Comparison of ENCODE assay signal across 1 cellular context in the genomic region with DNA sequence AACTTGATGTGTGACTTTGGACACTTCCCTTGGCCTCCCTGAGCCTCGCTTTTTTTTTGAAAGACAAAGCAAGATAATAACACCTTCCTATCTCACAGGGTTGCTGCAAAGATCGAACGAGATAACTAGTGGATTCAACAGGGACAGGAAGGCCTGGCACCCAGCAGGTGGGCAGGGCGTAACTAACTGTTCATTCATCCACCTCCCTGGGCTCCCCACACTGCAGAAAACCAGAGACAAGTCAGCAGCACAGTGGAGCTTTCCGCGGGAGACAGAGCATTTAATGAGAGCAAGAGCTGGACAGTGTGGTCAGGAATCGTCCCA.
A peak's percentile ranks its signal among the peaks of the same experiment; 100 is the strongest.
TF ChIP-seq lines count a peak whose summit lies in the region.

No MANE protein-coding gene starts in this region.

TF ChIP-seq in HepG2, 621 proteins besides CTCF, POLR2A, EP300 and RAD21 (continues in another document):
- TF ChIP-seq SSRP1 (CRISPR knock-in tag; IDR thresholded peaks at IDR 0.05) (no peak), DBP (CRISPR knock-in tag; IDR thresholded peaks at IDR 0.05; ENCODE audit: not compliant biosample characterization) (no peak), ZSCAN22 (CRISPR knock-in tag; IDR thresholded peaks at IDR 0.05) (no peak), ZNF335 (CRISPR knock-in tag; IDR thresholded peaks at IDR 0.05) (no peak; the same call in 1 of the 2 replicates), NFRKB (IDR thresholded peaks at IDR 0.05) (no peak), ELF1 (CRISPR knock-in tag; IDR thresholded peaks at IDR 0.05) (no peak), ZSCAN21 (CRISPR knock-in tag; IDR thresholded peaks at IDR 0.05; ENCODE audit: borderline replicate concordance) (no peak), ZNF691 (CRISPR knock-in tag; IDR thresholded peaks at IDR 0.05; ENCODE audit: borderline replicate concordance, low read depth) (peak; percentile 64; the same call in 1 of the 2 replicates), ZSCAN12 (CRISPR knock-in tag; IDR thresholded peaks at IDR 0.05) (no peak), MZF1 (CRISPR knock-in tag; IDR thresholded peaks at IDR 0.05; ENCODE audit: borderline replicate concordance) (no peak), ZNF83 (CRISPR knock-in tag; IDR thresholded peaks at IDR 0.05; ENCODE audit: borderline replicate concordance) (0 out of 2 replicates have a peak, but pooled peaks have one; percentile 10), REST (IDR thresholded peaks at IDR 0.05; ENCODE audit: borderline replicate concordance in 1 of 2, low read depth in 1 of 2, low read length in 2 of 2) (no peak), POGK (CRISPR knock-in tag; conservative IDR thresholded peaks at IDR 0.05) (no peak), ZNF407 (CRISPR knock-in tag; IDR thresholded peaks at IDR 0.05; ENCODE audit: not compliant biosample characterization) (no peak), MED1 (CRISPR knock-in tag; IDR thresholded peaks at IDR 0.05) (peak; percentile 50), ZMAT3 (CRISPR knock-in tag; conservative IDR thresholded peaks at IDR 0.05) (no peak), CCDC6 (CRISPR knock-in tag; IDR thresholded peaks at IDR 0.05) (0 out of 2 replicates have a peak, but pooled peaks have one; percentile 51), HNF4G (IDR thresholded peaks at IDR 0.05; ENCODE audit: borderline replicate concordance, low read depth, low read length) (no peak), HNF4G (CRISPR knock-in tag; IDR thresholded peaks at IDR 0.05; ENCODE audit: borderline replicate concordance, low read depth) (no peak), REL (CRISPR knock-in tag; conservative IDR thresholded peaks at IDR 0.05) (no peak), TBX3 (IDR thresholded peaks at IDR 0.05; ENCODE audit: borderline replicate concordance) (no peak), ZNF605 (CRISPR knock-in tag; IDR thresholded peaks at IDR 0.05) (no peak), MAX (IDR thresholded peaks at IDR 0.05) (0 out of 2 replicates have a peak, but pooled peaks have one; percentile 13), ZNF839 (CRISPR knock-in tag; IDR thresholded peaks at IDR 0.05; ENCODE audit: borderline replicate concordance) (no peak), PHF20 (CRISPR knock-in tag; IDR thresholded peaks at IDR 0.05) (no peak), BRCA1 (CRISPR knock-in tag; IDR thresholded peaks at IDR 0.05) (0 out of 2 replicates have a peak, but pooled peaks have one; percentile 23), POLR2AphosphoS5 (IDR thresholded peaks at IDR 0.05; ENCODE audit: low read depth, low read length) (peak; percentile 2; the same call in 1 of the 2 replicates), HNF4A (CRISPR knock-in tag; IDR thresholded peaks at IDR 0.05) (0 out of 2 replicates have a peak, but pooled peaks have one; percentile 7), ZC3H13 (CRISPR knock-in tag; IDR thresholded peaks at IDR 0.05) (peak; percentile 88), FOXM1 (CRISPR knock-in tag; IDR thresholded peaks at IDR 0.05) (no peak), HMGXB3 (CRISPR knock-in tag; IDR thresholded peaks at IDR 0.05; ENCODE audit: borderline replicate concordance) (no peak), ZNF160 (CRISPR knock-in tag; IDR thresholded peaks at IDR 0.05) (no peak), ZNF510 (CRISPR knock-in tag; IDR thresholded peaks at IDR 0.05; ENCODE audit: low read depth) (no peak)
- TF ChIP-seq, protein P1, sequence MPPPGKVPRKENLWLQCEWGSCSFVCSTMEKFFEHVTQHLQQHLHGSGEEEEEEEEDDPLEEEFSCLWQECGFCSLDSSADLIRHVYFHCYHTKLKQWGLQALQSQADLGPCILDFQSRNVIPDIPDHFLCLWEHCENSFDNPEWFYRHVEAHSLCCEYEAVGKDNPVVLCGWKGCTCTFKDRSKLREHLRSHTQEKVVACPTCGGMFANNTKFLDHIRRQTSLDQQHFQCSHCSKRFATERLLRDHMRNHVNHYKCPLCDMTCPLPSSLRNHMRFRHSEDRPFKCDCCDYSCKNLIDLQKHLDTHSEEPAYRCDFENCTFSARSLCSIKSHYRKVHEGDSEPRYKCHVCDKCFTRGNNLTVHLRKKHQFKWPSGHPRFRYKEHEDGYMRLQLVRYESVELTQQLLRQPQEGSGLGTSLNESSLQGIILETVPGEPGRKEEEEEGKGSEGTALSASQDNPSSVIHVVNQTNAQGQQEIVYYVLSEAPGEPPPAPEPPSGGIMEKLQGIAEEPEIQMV (CRISPR knock-in tag; IDR thresholded peaks at IDR 0.05; ENCODE audit: low read depth) = no peak
